Comparison of ENCODE assay signal across 16 cellular contexts in the genomic region with DNA sequence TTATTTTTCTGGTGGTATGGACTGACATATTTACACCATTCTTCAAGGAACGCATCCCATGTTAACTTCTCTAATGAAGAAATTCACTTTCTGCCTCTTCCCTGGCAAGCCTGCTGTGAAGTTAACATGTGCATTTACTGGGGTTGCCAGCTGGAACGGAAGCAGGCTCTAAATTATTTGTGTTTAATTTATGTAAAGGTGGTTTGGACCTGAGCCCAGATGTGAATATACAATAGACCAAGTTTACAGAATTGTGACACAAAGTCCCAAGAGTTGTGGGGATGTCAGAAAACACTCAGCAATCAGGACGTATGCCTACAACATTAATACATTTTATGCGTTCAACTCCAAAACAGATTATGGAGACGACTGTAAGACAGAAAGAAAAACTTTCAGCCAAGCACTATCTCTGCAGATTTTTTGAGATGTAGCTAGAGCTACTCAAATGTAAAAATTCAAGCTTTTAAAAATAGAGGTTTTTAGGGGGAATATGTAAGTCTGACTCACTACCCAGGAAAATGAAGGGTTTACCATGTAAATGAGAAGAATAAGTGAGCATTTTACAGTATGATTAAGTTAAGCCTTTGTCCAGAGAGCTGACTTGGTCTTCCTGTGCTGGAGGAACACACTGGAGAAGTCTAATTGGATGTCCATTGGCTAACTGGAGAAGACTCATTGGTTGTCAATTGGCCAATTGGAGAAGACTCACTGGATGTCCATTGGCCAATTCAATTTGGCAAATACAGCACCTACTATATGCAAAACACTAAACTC. TPM values are rescaled to one million over a fixed set of nuclear protein-coding genes. Genes with fewer than 3 reads are reported as not detected.
A peak's percentile ranks its signal among the peaks of the same experiment; 100 is the strongest.
DNase-seq lines count a peak whose midpoint lies in the region; ATAC-seq, FAIRE-seq and TF ChIP-seq lines count a peak whose summit lies in the region.
"Had no signal": no experiment of that assay in that cellular context is flagged by ENCODE, and none has a peak within 500 bp of the region (broad histone marks: within the 10 kb centered on the region; RNA-seq: fewer than 3 reads in every experiment).

No MANE protein-coding gene starts in this region.

- peaks cover 0 to 32% (median 15%) of the 10 kb centered on the region in 4 donors for H3K4me1 ChIP-seq in sigmoid colon
- no peaks in the 10 kb centered on the region for H3K4me1 ChIP-seq in naive thymus-derived CD4-positive, alpha-beta T cell (ENCODE audit: control insufficient read depth in 2 of 2, insufficient read depth in 2 of 2, low read length in 2 of 2)
- H3K4me1 ChIP-seq: pancreas had no signal

- H3K27me3 ChIP-seq in sigmoid colon, result no peaks in the 10 kb centered on the region
- no peaks in the 10 kb centered on the region for H3K27me3 ChIP-seq in naive thymus-derived CD4-positive, alpha-beta T cell (ENCODE audit: control insufficient read depth in 2 of 2, insufficient read depth in 2 of 2, low read length in 2 of 2)
- H3K27me3 ChIP-seq: pancreas had no signal

- no peak for TF ChIP-seq EP300 in sigmoid colon (IDR thresholded peaks at IDR 0.05)

- no peak overlapping the region for H3K4me3 Mint-ChIP-seq in naive thymus-derived CD4-positive, alpha-beta T cell
- H3K4me3 Mint-ChIP-seq: activated T-cell treated with anti-CD3 and anti-CD28 coated beads, Interleukin-2, amount 50 U/mL, for 4 hours; memory B cell had no signal

- POLR2A ChIA-PET in naive thymus-derived CD4-positive, alpha-beta T cell (lab: Charles Lee), result no interaction called here

- WGBS in sigmoid colon, 2 donors, result 44 to 64% methylated on average over 5 of the region's 5 CpGs

- no peaks in the 10 kb centered on the region for H3K9me3 ChIP-seq in sigmoid colon
- H3K9me3 ChIP-seq in naive thymus-derived CD4-positive, alpha-beta T cell (ENCODE audit: control insufficient read depth in 2 of 3, low read length in 3 of 3), result no peaks in the 10 kb centered on the region
- H3K9me3 ChIP-seq: pancreas had no signal

- H3K27ac ChIP-seq in epithelial cell of prostate (peak overlapping the region; percentile 32), sigmoid colon (peak overlapping the region in 3 of 4 donors; percentile 20 to 59 (median 43))
- no peak overlapping the region for H3K27ac ChIP-seq in naive thymus-derived CD4-positive, alpha-beta T cell (ENCODE audit: low read depth, low read length)
- H3K27ac ChIP-seq: pancreas had no signal

- no peak for TF ChIP-seq POLR2A in sigmoid colon (IDR thresholded peaks at IDR 0.05)

- peaks cover 0 to 2% (median 0%) of the 10 kb centered on the region in 5 donors for H3K36me3 Mint-ChIP-seq in naive thymus-derived CD4-positive, alpha-beta T cell
- H3K36me3 Mint-ChIP-seq: memory B cell had no signal

- no peak overlapping the region for H3K4me3 ChIP-seq in sigmoid colon
- no peak overlapping the region for H3K4me3 ChIP-seq in naive thymus-derived CD4-positive, alpha-beta T cell (ENCODE audit: low read length)
- H3K4me3 ChIP-seq: pancreas had no signal

- DNase-seq in NCI-H2171 treated with DMSO at 0.1 percent for 48 hours (lab: John Stamatoyannopoulos, UW), result peak; percentile 23
- DNase-seq in NCI-H2171 (lab: John Stamatoyannopoulos, UW), result no peak
- peak; percentile 77 for DNase-seq in NCI-H69 (lab: John Stamatoyannopoulos, UW)
- no peak for DNase-seq in epithelial cell of prostate (ENCODE audit: low read depth, low spot score)
- no peak for DNase-seq in sigmoid colon
- no peak for DNase-seq in RCC 7860 (ENCODE audit: low spot score)
- no peak for DNase-seq in naive thymus-derived CD4-positive, alpha-beta T cell
- no peak for DNase-seq in globus pallidus (ENCODE audit: low spot score)
- DNase-seq: activated T-cell treated with anti-CD3 and anti-CD28 coated beads, Interleukin-2, amount 50 U/mL, for 4 hours; DND-41; MV-4-11; pancreas; stimulated activated CD8-positive, alpha-beta memory T cell treated with anti-CD3 and anti-CD28 coated beads, Interleukin-4, amount 100 ng/mL, for 48 hours had no signal

- no peak overlapping the region for H3K27ac Mint-ChIP-seq in naive thymus-derived CD4-positive, alpha-beta T cell
- H3K27ac Mint-ChIP-seq: memory B cell had no signal

- intact Hi-C loops in sigmoid colon (cut with DNase I), result loop anchor here (1.0 kb wide), 1 partner anchor 10 kb away; no protein-coding TSS in a partner anchor
- intact Hi-C loops in naive thymus-derived CD4-positive, alpha-beta T cell (cut with micrococcal nuclease), result no loop called here

- no peaks in the 10 kb centered on the region for H3K4me1 Mint-ChIP-seq in naive thymus-derived CD4-positive, alpha-beta T cell
- H3K4me1 Mint-ChIP-seq: memory B cell had no signal

- peaks cover 0 to 16% (median 0%) of the 10 kb centered on the region in 5 donors for H3K27me3 Mint-ChIP-seq in naive thymus-derived CD4-positive, alpha-beta T cell

- FAIRE-seq in RCC 7860 (lab: Jason Lieb, UNC), result no peak
- FAIRE-seq: GM19239, pancreas had no signal

- no peaks in the 10 kb centered on the region for H3K36me3 ChIP-seq in sigmoid colon
- H3K36me3 ChIP-seq in naive thymus-derived CD4-positive, alpha-beta T cell (ENCODE audit: control insufficient read depth in 2 of 3, insufficient read depth in 3 of 3, low read length in 3 of 3), result no peaks in the 10 kb centered on the region
- H3K36me3 ChIP-seq: pancreas had no signal

- TF ChIP-seq CTCF in sigmoid colon (IDR thresholded peaks at IDR 0.05), result no peak

- CTCF ChIA-PET in naive thymus-derived CD4-positive, alpha-beta T cell (lab: Charles Lee), result no interaction called here

- H3K9me3 Mint-ChIP-seq in naive thymus-derived CD4-positive, alpha-beta T cell, result peaks cover 0 to 6% (median 0%) of the 10 kb centered on the region in 11 donors
- H3K9me3 Mint-ChIP-seq: activated T-cell treated with anti-CD3 and anti-CD28 coated beads, Interleukin-2, amount 50 U/mL, for 4 hours had no signal

- ATAC-seq in naive thymus-derived CD4-positive, alpha-beta T cell, result no peak
- ATAC-seq: activated CD4-positive, CD25-positive, alpha-beta regulatory T cell treated with anti-CD3 and anti-CD28 coated beads, Interleukin-2, amount 50 U/mL, for 24 hours; activated T-cell treated with anti-CD3 and anti-CD28 coated beads, Interleukin-2, amount 50 U/mL, for 4 hours had no signal

RNA-seq across cellular contexts. Expression of a gene that starts 19.5 kb away (rescaled TPM):
- total RNA-seq in sigmoid colon, result 10 to 100 TPM; 44.1 to 52.4 (median 46.9) TPM
- polyA plus RNA-seq in sigmoid colon, result 10 to 100 TPM in 2 of 3 donors, 1 to 10 TPM in 1; 3.6 to 24.0 (median 18.3) TPM
- 1 to 10 TPM in 4 of 5 experiments, under 1 TPM in 1; 0.72 to 4.6 (median 1.6) TPM for total RNA-seq in naive thymus-derived CD4-positive, alpha-beta T cell
- polyA plus RNA-seq in naive thymus-derived CD4-positive, alpha-beta T cell, result not detected

Comparison
In these comparisons a context has a peak if more than half of its experiments do, and no peak if none do; other contexts are left out.
1. DNase-seq: peak in NCI-H2171 treated with DMSO at 0.1 percent for 48 hours (single experiment) and NCI-H69 (single experiment); none in NCI-H2171 (single experiment), epithelial cell of prostate (single experiment), sigmoid colon (single experiment), RCC 7860 (single experiment), naive thymus-derived CD4-positive, alpha-beta T cell (0 of 9) and globus pallidus (single experiment).
2. RNA of a gene that starts 19.5 kb away (total RNA-seq): 44.1 to 52.4 TPM in sigmoid colon; 0.72 to 4.6 TPM in naive thymus-derived CD4-positive, alpha-beta T cell; every median in the first group is over 4 times any median in the second.